In genomic region chr11:17391493-17392355, GRCh38 we compare ENCODE assay signal across 17 cellular contexts. TPM values are rescaled to one million over a fixed set of nuclear protein-coding genes. Genes with fewer than 3 reads are reported as not detected.
DNase-seq lines count a peak whose midpoint lies in the region; ATAC-seq and TF ChIP-seq lines count a peak whose summit lies in the region.
"Had no signal": no experiment of that assay in that cellular context is flagged by ENCODE, and none has a peak within 500 bp of the region (broad histone marks: within the 10 kb centered on the region; RNA-seq: fewer than 3 reads in every experiment).

No MANE protein-coding gene starts in this region.

- peak; percentile 6 to 75 (median 46) for DNase-seq in NCI-H1417 (lab: John Stamatoyannopoulos, UW)
- DNase-seq in NCI-H1417 treated with DMSO at 0.1 percent for 48 hours (lab: John Stamatoyannopoulos, UW): no peak
- DNase-seq in MM.1S: peak; percentile 87
- peak; percentile 22 for DNase-seq in NCI-H748 treated with DMSO at 0.1 percent for 48 hours (lab: John Stamatoyannopoulos, UW)
- DNase-seq in NOMO-1 treated with dmso at 0.1 percent for 144 hours (lab: John Stamatoyannopoulos, UW; ENCODE audit: unreplicated experiment): no peak
- no peak for DNase-seq in NCI-H2227 treated with DMSO at 0.1 percent for 48 hours (lab: John Stamatoyannopoulos, UW)
- DNase-seq: 8988T; activated CD8-positive, alpha-beta memory T cell treated with anti-CD3 and anti-CD28 coated beads for 24 hours; activated naive CD4-positive, alpha-beta T cell treated with anti-CD3 and anti-CD28 coated beads, Interleukin-2, amount 10 ng/mL, durations not matched to agents 7 days and 5 days; effector memory CD4-positive, alpha-beta T cell; HCEC 1CT; occipital lobe; Right ventricle myocardium superior; small intestine had no signal

- H3K4me1 ChIP-seq in MM.1S (ENCODE audit: low read length): peaks cover 37% of the 10 kb centered on the region
- H3K4me1 ChIP-seq: breast epithelium had no signal

- H3K27me3 Mint-ChIP-seq in nephron (ENCODE audit: low read depth): peaks cover 47% of the 10 kb centered on the region
- no peaks in the 10 kb centered on the region for H3K27me3 Mint-ChIP-seq in activated T-helper 17 cell treated with anti-CD3 and anti-CD28 coated beads, Interleukin-2, amount 50 U/mL, for 72 hours

- no peaks in the 10 kb centered on the region for H3K79me2 ChIP-seq in MM.1S (ENCODE audit: low read length)

- H3K27ac Mint-ChIP-seq in nephron: no peak overlapping the region
- H3K27ac Mint-ChIP-seq in activated T-helper 17 cell treated with anti-CD3 and anti-CD28 coated beads, Interleukin-2, amount 50 U/mL, for 72 hours: no peak overlapping the region
- H3K27ac Mint-ChIP-seq: activated naive CD4-positive, alpha-beta T cell treated with anti-CD3 and anti-CD28 coated beads, Interleukin-2, amount 10 ng/mL, durations not matched to agents 7 days and 5 days had no signal

- TF ChIP-seq CTCF in MM.1S (IDR thresholded peaks at IDR 0.05; ENCODE audit: low read length) (no peak), nephron (IDR thresholded peaks at IDR 0.05; ENCODE audit: unreplicated experiment in 3 of 3) (no peak)

- H3K36me3 Mint-ChIP-seq in nephron (ENCODE audit: low read depth): no peaks in the 10 kb centered on the region
- H3K36me3 Mint-ChIP-seq in activated T-helper 17 cell treated with anti-CD3 and anti-CD28 coated beads, Interleukin-2, amount 50 U/mL, for 72 hours (ENCODE audit: low read depth): no peaks in the 10 kb centered on the region
- H3K36me3 Mint-ChIP-seq: activated naive CD4-positive, alpha-beta T cell treated with anti-CD3 and anti-CD28 coated beads, Interleukin-2, amount 10 ng/mL, durations not matched to agents 7 days and 5 days had no signal

- H3F3A ChIP-seq in MM.1S (ENCODE audit: insufficient read depth, low read length): peaks cover 15% of the 10 kb centered on the region

- H3K9me3 Mint-ChIP-seq in nephron: no peaks in the 10 kb centered on the region
- H3K9me3 Mint-ChIP-seq in activated T-helper 17 cell treated with anti-CD3 and anti-CD28 coated beads, Interleukin-2, amount 50 U/mL, for 72 hours: no peaks in the 10 kb centered on the region
- H3K9me3 Mint-ChIP-seq: activated naive CD4-positive, alpha-beta T cell treated with anti-CD3 and anti-CD28 coated beads, Interleukin-2, amount 10 ng/mL, durations not matched to agents 7 days and 5 days had no signal

- no peak overlapping the region for H2AFZ ChIP-seq in MM.1S (ENCODE audit: low read length)

- H3K9me2 ChIP-seq in MM.1S (replicated peaks; ENCODE audit: insufficient read depth, low read length): no peaks in the 10 kb centered on the region

- H3K36me3 ChIP-seq in MM.1S (replicated peaks; ENCODE audit: insufficient read depth, low read length): no peaks in the 10 kb centered on the region
- H3K36me3 ChIP-seq: breast epithelium had no signal

- peak overlapping the region in 2 of 3 experiments; percentile 47 to 74 for H3K4me3 Mint-ChIP-seq in nephron
- no peak overlapping the region for H3K4me3 Mint-ChIP-seq in activated T-helper 17 cell treated with anti-CD3 and anti-CD28 coated beads, Interleukin-2, amount 50 U/mL, for 72 hours
- H3K4me3 Mint-ChIP-seq: activated naive CD4-positive, alpha-beta T cell treated with anti-CD3 and anti-CD28 coated beads, Interleukin-2, amount 10 ng/mL, durations not matched to agents 7 days and 5 days had no signal

- no peaks in the 10 kb centered on the region for H4K20me1 ChIP-seq in MM.1S (ENCODE audit: insufficient read depth, low read length)

- H3K27ac ChIP-seq in MM.1S (ENCODE audit: low read length): peak overlapping the region; percentile 60
- H3K27ac ChIP-seq: breast epithelium had no signal

- no peak overlapping the region for H3K9ac ChIP-seq in MM.1S (ENCODE audit: low read length)

- no peak for ATAC-seq in activated T-helper 17 cell treated with anti-CD3 and anti-CD28 coated beads, Interleukin-2, amount 50 U/mL, for 72 hours (replicated peaks)

- peak overlapping the region; percentile 23; the same call in 1 of the 2 replicates for H3K4me2 ChIP-seq in MM.1S (ENCODE audit: low read depth, low read length)

- H3K9me3 ChIP-seq in MM.1S (replicated peaks; ENCODE audit: insufficient read depth, low read length): no peaks in the 10 kb centered on the region
- H3K9me3 ChIP-seq: breast epithelium had no signal

- H3K4me1 Mint-ChIP-seq in nephron: no peaks in the 10 kb centered on the region
- no peaks in the 10 kb centered on the region for H3K4me1 Mint-ChIP-seq in activated T-helper 17 cell treated with anti-CD3 and anti-CD28 coated beads, Interleukin-2, amount 50 U/mL, for 72 hours

- no peaks in the 10 kb centered on the region for H3K27me3 ChIP-seq in MM.1S (replicated peaks; ENCODE audit: insufficient read depth, low read length)
- H3K27me3 ChIP-seq: breast epithelium had no signal

- no peak overlapping the region for H3K4me3 ChIP-seq in MM.1S (ENCODE audit: low read length)
- H3K4me3 ChIP-seq: breast epithelium had no signal

RNA-seq across cellular contexts. Expression of gene KCNJ11, which starts 3.3 kb away (rescaled TPM):
- total RNA-seq in activated T-helper 17 cell treated with anti-CD3 and anti-CD28 coated beads, Interleukin-2, amount 50 U/mL, for 72 hours: under 1 TPM in 1 of 2 donors, not detected in 1; 0.32 TPM

RNA-seq across cellular contexts. Expression of gene NCR3LG1, which starts 40.1 kb away (rescaled TPM):
- under 1 TPM; 0.73 to 0.95 TPM for total RNA-seq in activated T-helper 17 cell treated with anti-CD3 and anti-CD28 coated beads, Interleukin-2, amount 50 U/mL, for 72 hours

Comparison
In these comparisons a context has a peak if more than half of its experiments do, and no peak if none do; other contexts are left out.
1. DNase-seq: peak in NCI-H1417 (3 of 3), MM.1S (single experiment) and NCI-H748 treated with DMSO at 0.1 percent for 48 hours (single experiment); none in NCI-H1417 treated with DMSO at 0.1 percent for 48 hours (single experiment), NOMO-1 treated with dmso at 0.1 percent for 144 hours (single experiment) and NCI-H2227 treated with DMSO at 0.1 percent for 48 hours (single experiment).